Comparison of ENCODE assay signal across 1 cellular context in the genomic region with DNA sequence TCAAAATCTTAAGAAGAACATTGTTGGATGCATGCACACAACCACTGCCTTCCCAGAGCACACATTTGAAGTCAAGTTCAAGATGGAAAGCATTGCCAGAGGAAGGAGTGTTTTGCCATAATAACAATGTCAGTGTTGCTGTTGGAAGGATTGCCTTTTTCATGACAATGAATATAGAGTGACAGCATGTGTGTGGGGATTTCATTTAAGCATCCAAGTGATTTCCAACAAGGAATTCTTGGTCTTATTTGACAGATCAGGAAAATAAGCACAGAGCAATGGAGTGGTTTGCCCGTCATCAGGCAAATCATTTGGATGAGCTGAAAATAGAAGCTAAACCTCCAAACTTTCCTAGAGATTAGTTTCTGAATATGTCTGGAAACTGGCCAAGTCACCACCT.
TF ChIP-seq lines count a peak whose summit lies in the region.

No MANE protein-coding gene starts in this region.

TF ChIP-seq in GM23338, 12 proteins besides CTCF, POLR2A, EP300 and RAD21 (continued from another document):
- TF ChIP-seq, protein P1, sequence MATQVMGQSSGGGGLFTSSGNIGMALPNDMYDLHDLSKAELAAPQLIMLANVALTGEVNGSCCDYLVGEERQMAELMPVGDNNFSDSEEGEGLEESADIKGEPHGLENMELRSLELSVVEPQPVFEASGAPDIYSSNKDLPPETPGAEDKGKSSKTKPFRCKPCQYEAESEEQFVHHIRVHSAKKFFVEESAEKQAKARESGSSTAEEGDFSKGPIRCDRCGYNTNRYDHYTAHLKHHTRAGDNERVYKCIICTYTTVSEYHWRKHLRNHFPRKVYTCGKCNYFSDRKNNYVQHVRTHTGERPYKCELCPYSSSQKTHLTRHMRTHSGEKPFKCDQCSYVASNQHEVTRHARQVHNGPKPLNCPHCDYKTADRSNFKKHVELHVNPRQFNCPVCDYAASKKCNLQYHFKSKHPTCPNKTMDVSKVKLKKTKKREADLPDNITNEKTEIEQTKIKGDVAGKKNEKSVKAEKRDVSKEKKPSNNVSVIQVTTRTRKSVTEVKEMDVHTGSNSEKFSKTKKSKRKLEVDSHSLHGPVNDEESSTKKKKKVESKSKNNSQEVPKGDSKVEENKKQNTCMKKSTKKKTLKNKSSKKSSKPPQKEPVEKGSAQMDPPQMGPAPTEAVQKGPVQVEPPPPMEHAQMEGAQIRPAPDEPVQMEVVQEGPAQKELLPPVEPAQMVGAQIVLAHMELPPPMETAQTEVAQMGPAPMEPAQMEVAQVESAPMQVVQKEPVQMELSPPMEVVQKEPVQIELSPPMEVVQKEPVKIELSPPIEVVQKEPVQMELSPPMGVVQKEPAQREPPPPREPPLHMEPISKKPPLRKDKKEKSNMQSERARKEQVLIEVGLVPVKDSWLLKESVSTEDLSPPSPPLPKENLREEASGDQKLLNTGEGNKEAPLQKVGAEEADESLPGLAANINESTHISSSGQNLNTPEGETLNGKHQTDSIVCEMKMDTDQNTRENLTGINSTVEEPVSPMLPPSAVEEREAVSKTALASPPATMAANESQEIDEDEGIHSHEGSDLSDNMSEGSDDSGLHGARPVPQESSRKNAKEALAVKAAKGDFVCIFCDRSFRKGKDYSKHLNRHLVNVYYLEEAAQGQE (IDR thresholded peaks at IDR 0.05; ENCODE audit: unreplicated experiment) = no peak
- TF ChIP-seq EZH2phosphoT487 (IDR thresholded peaks at IDR 0.05; ENCODE audit: unreplicated experiment) = no peak
- TF ChIP-seq, protein P2, sequence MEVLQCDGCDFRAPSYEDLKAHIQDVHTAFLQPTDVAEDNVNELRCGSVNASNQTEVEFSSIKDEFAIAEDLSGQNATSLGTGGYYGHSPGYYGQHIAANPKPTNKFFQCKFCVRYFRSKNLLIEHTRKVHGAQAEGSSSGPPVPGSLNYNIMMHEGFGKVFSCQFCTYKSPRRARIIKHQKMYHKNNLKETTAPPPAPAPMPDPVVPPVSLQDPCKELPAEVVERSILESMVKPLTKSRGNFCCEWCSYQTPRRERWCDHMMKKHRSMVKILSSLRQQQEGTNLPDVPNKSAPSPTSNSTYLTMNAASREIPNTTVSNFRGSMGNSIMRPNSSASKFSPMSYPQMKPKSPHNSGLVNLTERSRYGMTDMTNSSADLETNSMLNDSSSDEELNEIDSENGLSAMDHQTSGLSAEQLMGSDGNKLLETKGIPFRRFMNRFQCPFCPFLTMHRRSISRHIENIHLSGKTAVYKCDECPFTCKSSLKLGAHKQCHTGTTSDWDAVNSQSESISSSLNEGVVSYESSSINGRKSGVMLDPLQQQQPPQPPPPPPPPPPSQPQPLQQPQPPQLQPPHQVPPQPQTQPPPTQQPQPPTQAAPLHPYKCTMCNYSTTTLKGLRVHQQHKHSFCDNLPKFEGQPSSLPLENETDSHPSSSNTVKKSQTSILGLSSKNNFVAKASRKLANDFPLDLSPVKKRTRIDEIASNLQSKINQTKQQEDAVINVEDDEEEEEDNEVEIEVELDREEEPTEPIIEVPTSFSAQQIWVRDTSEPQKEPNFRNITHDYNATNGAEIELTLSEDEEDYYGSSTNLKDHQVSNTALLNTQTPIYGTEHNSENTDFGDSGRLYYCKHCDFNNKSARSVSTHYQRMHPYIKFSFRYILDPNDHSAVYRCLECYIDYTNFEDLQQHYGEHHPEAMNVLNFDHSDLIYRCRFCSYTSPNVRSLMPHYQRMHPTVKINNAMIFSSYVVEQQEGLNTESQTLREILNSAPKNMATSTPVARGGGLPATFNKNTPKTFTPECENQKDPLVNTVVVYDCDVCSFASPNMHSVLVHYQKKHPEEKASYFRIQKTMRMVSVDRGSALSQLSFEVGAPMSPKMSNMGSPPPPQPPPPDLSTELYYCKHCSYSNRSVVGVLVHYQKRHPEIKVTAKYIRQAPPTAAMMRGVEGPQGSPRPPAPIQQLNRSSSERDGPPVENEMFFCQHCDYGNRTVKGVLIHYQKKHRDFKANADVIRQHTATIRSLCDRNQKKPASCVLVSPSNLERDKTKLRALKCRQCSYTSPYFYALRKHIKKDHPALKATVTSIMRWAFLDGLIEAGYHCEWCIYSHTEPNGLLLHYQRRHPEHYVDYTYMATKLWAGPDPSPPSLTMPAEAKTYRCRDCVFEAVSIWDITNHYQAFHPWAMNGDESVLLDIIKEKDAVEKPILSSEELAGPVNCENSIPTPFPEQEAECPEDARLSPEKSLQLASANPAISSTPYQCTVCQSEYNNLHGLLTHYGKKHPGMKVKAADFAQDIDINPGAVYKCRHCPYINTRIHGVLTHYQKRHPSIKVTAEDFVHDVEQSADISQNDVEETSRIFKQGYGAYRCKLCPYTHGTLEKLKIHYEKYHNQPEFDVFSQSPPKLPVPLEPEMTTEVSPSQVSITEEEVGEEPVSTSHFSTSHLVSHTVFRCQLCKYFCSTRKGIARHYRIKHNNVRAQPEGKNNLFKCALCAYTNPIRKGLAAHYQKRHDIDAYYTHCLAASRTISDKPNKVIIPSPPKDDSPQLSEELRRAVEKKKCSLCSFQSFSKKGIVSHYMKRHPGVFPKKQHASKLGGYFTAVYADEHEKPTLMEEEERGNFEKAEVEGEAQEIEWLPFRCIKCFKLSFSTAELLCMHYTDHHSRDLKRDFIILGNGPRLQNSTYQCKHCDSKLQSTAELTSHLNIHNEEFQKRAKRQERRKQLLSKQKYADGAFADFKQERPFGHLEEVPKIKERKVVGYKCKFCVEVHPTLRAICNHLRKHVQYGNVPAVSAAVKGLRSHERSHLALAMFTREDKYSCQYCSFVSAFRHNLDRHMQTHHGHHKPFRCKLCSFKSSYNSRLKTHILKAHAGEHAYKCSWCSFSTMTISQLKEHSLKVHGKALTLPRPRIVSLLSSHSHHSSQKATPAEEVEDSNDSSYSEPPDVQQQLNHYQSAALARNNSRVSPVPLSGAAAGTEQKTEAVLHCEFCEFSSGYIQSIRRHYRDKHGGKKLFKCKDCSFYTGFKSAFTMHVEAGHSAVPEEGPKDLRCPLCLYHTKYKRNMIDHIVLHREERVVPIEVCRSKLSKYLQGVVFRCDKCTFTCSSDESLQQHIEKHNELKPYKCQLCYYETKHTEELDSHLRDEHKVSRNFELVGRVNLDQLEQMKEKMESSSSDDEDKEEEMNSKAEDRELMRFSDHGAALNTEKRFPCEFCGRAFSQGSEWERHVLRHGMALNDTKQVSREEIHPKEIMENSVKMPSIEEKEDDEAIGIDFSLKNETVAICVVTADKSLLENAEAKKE (CRISPR knock-in tag; IDR thresholded peaks at IDR 0.05) = no peak
